Comparison of ENCODE assay signal across 18 cellular contexts in the genomic region with DNA sequence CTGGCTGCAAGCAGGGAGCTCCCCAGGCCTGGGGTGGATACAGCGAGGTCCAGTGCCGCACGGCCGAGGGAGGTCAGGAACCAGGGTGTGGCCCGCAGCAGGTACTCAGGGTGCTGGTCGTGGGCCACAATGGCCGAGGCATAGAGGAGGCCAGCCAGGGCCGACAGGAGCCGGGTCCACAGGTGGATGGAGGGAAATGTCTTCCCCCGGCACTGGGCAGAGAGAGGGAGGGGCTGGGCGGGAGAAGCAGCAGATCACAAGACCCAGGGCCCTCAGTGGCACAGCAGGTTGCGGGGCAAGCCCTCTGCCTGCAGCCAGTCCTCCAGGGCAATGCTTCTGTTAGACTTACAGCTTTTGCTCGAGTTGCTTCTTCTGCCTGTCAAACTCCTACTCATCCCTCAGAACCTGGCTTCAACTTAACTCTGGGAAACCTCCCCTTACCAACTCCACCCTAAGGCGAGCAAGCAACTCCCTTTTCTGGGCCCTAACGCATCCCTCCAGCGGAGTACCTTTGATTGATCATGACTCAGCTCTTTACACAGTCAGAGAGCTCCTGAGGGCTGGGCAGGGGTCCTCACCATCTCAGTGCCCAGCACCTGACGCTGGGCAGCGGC. TPM values are rescaled to one million over a fixed set of nuclear protein-coding genes. Genes with fewer than 3 reads are reported as not detected.
A peak's percentile ranks its signal among the peaks of the same experiment; 100 is the strongest.
DNase-seq lines count a peak whose midpoint lies in the region; ATAC-seq and TF ChIP-seq lines count a peak whose summit lies in the region.
"Had no signal": no experiment of that assay in that cellular context is flagged by ENCODE, and none has a peak within 500 bp of the region (broad histone marks: within the 10 kb centered on the region; RNA-seq: fewer than 3 reads in every experiment).

No MANE protein-coding gene starts in this region.

- ATAC-seq in Right ventricle myocardium superior (ENCODE audit: poor library complexity) (no peak), left ventricle myocardium superior (no peak), memory B cell (ENCODE audit: low read depth) (no peak), HG02763 (IDR thresholded peaks at IDR 0.05; ENCODE audit: unreplicated experiment) (no peak)
- ATAC-seq: Right ventricle myocardium inferior had no signal

- H3K4me3 ChIP-seq in ovary = no peak overlapping the region
- H3K4me3 ChIP-seq: HAP-1 had no signal

- TF ChIP-seq POLR2A in ovary (IDR thresholded peaks at IDR 0.05) (no peak), erythroblast (IDR thresholded peaks at IDR 0.05; ENCODE audit: low read length) (no peak)

- CTCF ChIA-PET in RWPE1 (lab: Yijun Ruan, JAX) = no interaction called here

- peak overlapping the region; percentile 41 for H3K27ac Mint-ChIP-seq in memory B cell
- H3K27ac Mint-ChIP-seq: B cell, IgD-negative memory B cell had no signal

- POLR2A ChIA-PET in RWPE1 (lab: Yijun Ruan, JAX; ENCODE audit: low non-redundant PET) = no interaction called here

- no peaks in the 10 kb centered on the region for H3K36me3 ChIP-seq in ovary
- H3K36me3 ChIP-seq: HAP-1 had no signal

- H3K4me3 Mint-ChIP-seq in memory B cell = no peak overlapping the region
- H3K4me3 Mint-ChIP-seq: B cell; CD4-positive, CD25-positive, alpha-beta regulatory T cell; IgD-negative memory B cell had no signal

- no peaks in the 10 kb centered on the region for H3K4me1 Mint-ChIP-seq in memory B cell
- H3K4me1 Mint-ChIP-seq: B cell; CD4-positive, CD25-positive, alpha-beta regulatory T cell had no signal

- no peaks in the 10 kb centered on the region for H3K4me1 ChIP-seq in ovary (ENCODE audit: insufficient read depth)
- H3K4me1 ChIP-seq: HAP-1 had no signal

- no peaks in the 10 kb centered on the region for H3K9me3 ChIP-seq in ovary
- H3K9me3 ChIP-seq: HAP-1 had no signal

- peak overlapping the region; percentile 18 for H3K27ac ChIP-seq in RWPE1
- no peak overlapping the region for H3K27ac ChIP-seq in ovary

- intact Hi-C loops in Right ventricle myocardium superior (cut with DNase I) (no loop called here), left ventricle myocardium superior (cut with micrococcal nuclease) (no loop called here), ovary (cut with DNase I) (no loop called here)

- 91 to 92% (median 91%) methylated on average over 18 of the region's 18 CpGs for WGBS in ovary, 3 donors

- peaks cover 1% of the 10 kb centered on the region for H3K36me3 Mint-ChIP-seq in memory B cell
- H3K36me3 Mint-ChIP-seq: CD4-positive, CD25-positive, alpha-beta regulatory T cell; IgD-negative memory B cell had no signal

- H3K9me3 Mint-ChIP-seq in memory B cell = no peaks in the 10 kb centered on the region
- H3K9me3 Mint-ChIP-seq: CD4-positive, CD25-positive, alpha-beta regulatory T cell; IgD-negative memory B cell had no signal

- no peak for TF ChIP-seq CTCF in RWPE1 (conservative IDR thresholded peaks at IDR 0.05; ENCODE audit: low read depth)
- TF ChIP-seq CTCF in ovary (IDR thresholded peaks at IDR 0.05) = no peak

- H3K27me3 Mint-ChIP-seq in memory B cell = no peaks in the 10 kb centered on the region
- H3K27me3 Mint-ChIP-seq: B cell; CD4-positive, CD25-positive, alpha-beta regulatory T cell; IgD-negative memory B cell had no signal

- no peaks in the 10 kb centered on the region for H3K27me3 ChIP-seq in ovary

- no peak for TF ChIP-seq EP300 in ovary (IDR thresholded peaks at IDR 0.05)

- DNase-seq in Right ventricle myocardium superior = peak; percentile 16
- no peak for DNase-seq in left ventricle myocardium superior
- no peak for DNase-seq in RWPE1 (ENCODE audit: low spot score)
- DNase-seq in memory B cell (ENCODE audit: low spot score in 2 of 2) = no peak
- no peak for DNase-seq in stimulated activated CD8-positive, alpha-beta memory T cell treated with anti-CD3 and anti-CD28 coated beads, Interleukin-4, amount 100 ng/mL, for 48 hours
- DNase-seq in ovary = no peak
- DNase-seq in erythroblast (lab: John Stamatoyannopoulos, UW) = no peak
- DNase-seq: CD4-positive, CD25-positive, alpha-beta regulatory T cell; NCI-H1694 treated with DMSO at 0.1 percent for 48 hours; NCI-H2081 treated with DMSO at 0.1 percent for 48 hours; NCI-H446; NCI-H526; SW 1271 had no signal

RNA-seq across cellular contexts. Expression of a gene that starts 16.1 kb away (rescaled TPM):
- 3.6 TPM for total RNA-seq in Right ventricle myocardium superior
- total RNA-seq in left ventricle myocardium superior = 5.3 TPM
- total RNA-seq in ovary = 1 to 10 TPM; 3.4 to 9.6 (median 5.6) TPM
- 10 to 100 TPM in 1 of 2 donors, 1 to 10 TPM in 1; 8.6 to 12.3 TPM for polyA plus RNA-seq in ovary

RNA-seq across cellular contexts. Expression of a gene that starts 54.8 kb away (rescaled TPM):
- total RNA-seq in Right ventricle myocardium superior (21.0 TPM), left ventricle myocardium superior (21.4 TPM), ovary (10 to 100 TPM; 27.0 to 45.9 (median 31.5) TPM)
- 10 to 100 TPM; 26.8 to 46.6 TPM for polyA plus RNA-seq in ovary
